Comparison of ENCODE assay signal across 10 cellular contexts in genomic region chr20:41428285-41428684, GRCh38.
A peak's percentile ranks its signal among the peaks of the same experiment; 100 is the strongest.
DNase-seq lines count a peak whose midpoint lies in the region; ATAC-seq, FAIRE-seq and TF ChIP-seq lines count a peak whose summit lies in the region.
"Had no signal": no experiment of that assay in that cellular context is flagged by ENCODE, and none has a peak within 500 bp of the region (broad histone marks: within the 10 kb centered on the region; RNA-seq: fewer than 3 reads in every experiment).

No MANE protein-coding gene starts in this region.

- peaks cover 4% of the 10 kb centered on the region for H3K9me3 Mint-ChIP-seq in activated CD4-positive, alpha-beta T cell treated with anti-CD3 and anti-CD28 coated beads, Interleukin-2, amount 10 ng/mL, durations not matched to agents 7 days and 5 days

- no peaks in the 10 kb centered on the region for H3K27me3 ChIP-seq in body of pancreas
- H3K27me3 ChIP-seq in upper lobe of left lung = no peaks in the 10 kb centered on the region

- peaks cover 0 to 3% of the 10 kb centered on the region in 2 donors for H3K36me3 ChIP-seq in body of pancreas (replicated peaks in 1 of 2; ENCODE audit: insufficient read depth in 1 of 2, low read depth in 2 of 2)
- H3K36me3 ChIP-seq in upper lobe of left lung = peaks cover 4 to 53% (median 6%) of the 10 kb centered on the region in 4 donors

- CTCF ChIA-PET in activated CD4-positive, alpha-beta T cell treated with anti-CD3 and anti-CD28 coated beads, Interleukin-2, amount 10 ng/mL, durations not matched to agents 7 days and 5 days (lab: Charles Lee) = interaction anchor here (0.9 to 3.5 kb wide), 4 partner anchors 11 to 15 kb away, joined by 3 to 11 read pairs (median 4); no protein-coding TSS in a partner anchor

- H3K4me1 ChIP-seq in body of pancreas = no peaks in the 10 kb centered on the region
- H3K4me1 ChIP-seq in upper lobe of left lung = no peaks in the 10 kb centered on the region

- ATAC-seq in body of pancreas (no peak), upper lobe of left lung (ENCODE audit: low FRiP score in 2 of 2) (no peak)

- TF ChIP-seq CTCF in fibroblast of mammary gland (conservative IDR thresholded peaks at IDR 0.05; ENCODE audit: control insufficient read depth, insufficient read depth, low read depth, low read length) = no peak
- no peak for TF ChIP-seq CTCF in body of pancreas (IDR thresholded peaks at IDR 0.05)
- TF ChIP-seq CTCF in upper lobe of left lung (IDR thresholded peaks at IDR 0.05) = no peak

- H3K9me3 ChIP-seq in body of pancreas = no peaks in the 10 kb centered on the region
- no peaks in the 10 kb centered on the region for H3K9me3 ChIP-seq in upper lobe of left lung

- intact Hi-C loops in body of pancreas (cut with DNase I) = no loop called here

- peak overlapping the region; percentile 88 for H3K27ac Mint-ChIP-seq in activated CD4-positive, alpha-beta T cell treated with anti-CD3 and anti-CD28 coated beads, Interleukin-2, amount 10 ng/mL, durations not matched to agents 7 days and 5 days
- H3K27ac Mint-ChIP-seq: progenitor cell of endocrine pancreas had no signal

- 74% methylated on average over 3 of the region's 3 CpGs for WGBS in body of pancreas, 2 donors
- WGBS in upper lobe of left lung, 2 donors = 67 to 78% methylated on average over 3 of the region's 3 CpGs

- no peak for TF ChIP-seq EP300 in upper lobe of left lung (IDR thresholded peaks at IDR 0.05)

- FAIRE-seq in H54 (lab: Jason Lieb, UNC) = no peak

- H3K36me3 Mint-ChIP-seq in activated CD4-positive, alpha-beta T cell treated with anti-CD3 and anti-CD28 coated beads, Interleukin-2, amount 10 ng/mL, durations not matched to agents 7 days and 5 days (ENCODE audit: low read depth) = peaks cover 72% of the 10 kb centered on the region

- no peak for TF ChIP-seq POLR2A in H54 (IDR thresholded peaks at IDR 0.05; ENCODE audit: low read depth, low read length)
- no peak for TF ChIP-seq POLR2A in body of pancreas (IDR thresholded peaks at IDR 0.05)
- no peak for TF ChIP-seq POLR2A in upper lobe of left lung (IDR thresholded peaks at IDR 0.05)

- peaks cover 50% of the 10 kb centered on the region for H3K4me1 Mint-ChIP-seq in activated CD4-positive, alpha-beta T cell treated with anti-CD3 and anti-CD28 coated beads, Interleukin-2, amount 10 ng/mL, durations not matched to agents 7 days and 5 days

- no peak overlapping the region for H3K4me3 Mint-ChIP-seq in activated CD4-positive, alpha-beta T cell treated with anti-CD3 and anti-CD28 coated beads, Interleukin-2, amount 10 ng/mL, durations not matched to agents 7 days and 5 days

- POLR2A ChIA-PET in activated CD4-positive, alpha-beta T cell treated with anti-CD3 and anti-CD28 coated beads, Interleukin-2, amount 10 ng/mL, durations not matched to agents 7 days and 5 days (lab: Charles Lee) = no interaction called here

- H3K4me3 ChIP-seq in fibroblast of mammary gland (ENCODE audit: control insufficient read depth, low read depth, low read length) = no peak overlapping the region
- H3K4me3 ChIP-seq in body of pancreas = no peak overlapping the region
- H3K4me3 ChIP-seq in upper lobe of left lung = no peak overlapping the region

- in situ Hi-C loops in ACHN (cut with HindIII; ENCODE audit: low pct_ligation_motif_present, low pct_unique_long_range_greater_than_20kb, low sequenced_read_pairs) = no loop called here

- H3K27ac ChIP-seq in body of pancreas = no peak overlapping the region
- H3K27ac ChIP-seq in upper lobe of left lung = no peak overlapping the region

- DNase-seq in ACHN = peak; percentile 57
- peak; percentile 40 for DNase-seq in H54 (ENCODE audit: insufficient read length, low spot score)
- DNase-seq in activated CD4-positive, alpha-beta T cell treated with anti-CD3 and anti-CD28 coated beads, Interleukin-2, amount 10 ng/mL, durations not matched to agents 7 days and 5 days = peak; percentile 66
- DNase-seq in fibroblast of mammary gland (ENCODE audit: low read depth) = peak; percentile 66
- DNase-seq in body of pancreas = no peak
- DNase-seq in midbrain (lab: John Stamatoyannopoulos, UW) = no peak
- no peak for DNase-seq in upper lobe of left lung
- no peak for DNase-seq in SKM-1 (lab: John Stamatoyannopoulos, UW; ENCODE audit: unreplicated experiment)
- DNase-seq: NCI-H146 had no signal

- H3K27me3 Mint-ChIP-seq in activated CD4-positive, alpha-beta T cell treated with anti-CD3 and anti-CD28 coated beads, Interleukin-2, amount 10 ng/mL, durations not matched to agents 7 days and 5 days = no peaks in the 10 kb centered on the region
- H3K27me3 Mint-ChIP-seq: progenitor cell of endocrine pancreas had no signal

Comparison
In these comparisons a context has a peak if more than half of its experiments do, and no peak if none do; other contexts are left out.
1. DNase-seq: peak in ACHN (single experiment), H54 (single experiment), activated CD4-positive, alpha-beta T cell treated with anti-CD3 and anti-CD28 coated beads, Interleukin-2, amount 10 ng/mL, durations not matched to agents 7 days and 5 days (single experiment) and fibroblast of mammary gland (single experiment); none in body of pancreas (0 of 4), midbrain (single experiment), upper lobe of left lung (0 of 2) and SKM-1 (single experiment).